Comparison of ENCODE assay signal across 8 cellular contexts in the genomic region with DNA sequence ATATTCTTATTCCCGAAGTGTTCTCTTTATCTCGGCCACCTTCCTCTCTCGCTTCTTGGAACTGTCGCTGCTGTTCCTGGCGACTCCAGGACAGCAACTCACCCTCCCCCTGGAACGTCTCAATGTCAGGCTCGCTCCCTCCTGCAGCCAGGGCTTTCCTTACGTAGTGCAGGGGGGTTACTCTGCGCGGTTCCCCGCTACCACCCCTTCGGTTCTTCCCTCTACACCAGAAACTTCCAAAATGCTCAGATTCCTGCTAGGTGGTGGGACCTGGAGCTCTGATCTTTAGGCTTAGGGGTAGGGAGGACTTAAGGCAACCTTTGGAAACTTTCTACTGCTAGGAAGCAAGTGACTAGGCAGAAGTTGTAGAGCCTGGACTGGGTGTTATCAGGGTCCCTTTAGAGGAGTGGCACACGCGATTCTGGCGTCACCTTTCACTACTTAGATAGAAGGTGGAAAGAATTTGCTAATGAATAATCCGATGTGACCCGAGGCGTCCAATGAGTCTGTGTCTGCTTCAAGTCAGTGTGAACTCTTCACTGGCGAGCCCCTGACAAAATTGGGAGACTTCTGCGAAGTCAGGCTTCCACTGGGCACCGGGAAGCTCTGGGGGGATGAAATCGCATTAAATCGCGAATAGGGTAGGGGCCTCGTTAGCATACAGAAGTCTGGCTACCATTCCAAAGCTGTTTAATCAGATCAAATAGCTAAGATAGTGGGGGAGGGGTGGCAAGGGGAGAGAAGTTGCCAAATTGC. TPM values are rescaled to one million over a fixed set of nuclear protein-coding genes. Genes with fewer than 3 reads are reported as not detected.
DNase-seq lines count a peak whose midpoint lies in the region; ATAC-seq and TF ChIP-seq lines count a peak whose summit lies in the region.

No MANE protein-coding gene starts in this region.

- H3K4me1 Mint-ChIP-seq in activated T-cell treated with anti-CD3 and anti-CD28 coated beads, Interleukin-2, amount 50 U/mL, for 4 hours (ENCODE audit: low read depth), result peaks cover 23% of the 10 kb centered on the region

- peaks cover 2% of the 10 kb centered on the region for H3K36me3 Mint-ChIP-seq in activated T-cell treated with anti-CD3 and anti-CD28 coated beads, Interleukin-2, amount 50 U/mL, for 4 hours (ENCODE audit: insufficient read depth)

- H3K27ac ChIP-seq in left ventricle myocardium inferior (replicated peaks), result peak overlapping the region; percentile 90

- no peak for TF ChIP-seq CTCF in AG09309 (IDR thresholded peaks at IDR 0.05; ENCODE audit: control insufficient read depth, insufficient read depth, low read depth, low read length, missing control alignments)
- TF ChIP-seq CTCF in left ventricle myocardium inferior (IDR thresholded peaks at IDR 0.05; ENCODE audit: borderline replicate concordance), result no peak

- H3K4me3 ChIP-seq in AG09309 (ENCODE audit: control insufficient read depth, low read depth, low read length) (peak overlapping the region; percentile 98), left ventricle myocardium inferior (peak overlapping the region; percentile 78)

- DNase-seq in AG09309 (ENCODE audit: low read depth), result no peak
- DNase-seq in HPDE6-E6E7 (ENCODE audit: extremely low spot score), result peak; percentile 8
- no peak for DNase-seq in activated T-cell treated with anti-CD3 and anti-CD28 coated beads, Interleukin-2, amount 50 U/mL, for 4 hours
- DNase-seq in left ventricle myocardium inferior, result peak; percentile 24
- peak; percentile 53 for DNase-seq in renal cortical epithelial cell (ENCODE audit: low read depth)
- DNase-seq in SHP77 treated with DMSO at 0.1 percent for 48 hours (lab: John Stamatoyannopoulos, UW), result no peak
- DNase-seq in NCI-H446 (lab: John Stamatoyannopoulos, UW), result no peak
- no peak for DNase-seq in inferior parietal cortex (ENCODE audit: extremely low spot score)

- no peak for ATAC-seq in activated T-cell treated with anti-CD3 and anti-CD28 coated beads, Interleukin-2, amount 50 U/mL, for 4 hours

- H3K9me3 Mint-ChIP-seq in activated T-cell treated with anti-CD3 and anti-CD28 coated beads, Interleukin-2, amount 50 U/mL, for 4 hours, result no peaks in the 10 kb centered on the region

- no peaks in the 10 kb centered on the region for H3K9me3 ChIP-seq in left ventricle myocardium inferior (replicated peaks)

- peaks cover 47% of the 10 kb centered on the region for H3K4me1 ChIP-seq in left ventricle myocardium inferior

- peaks cover 48% of the 10 kb centered on the region for H3K27me3 Mint-ChIP-seq in activated T-cell treated with anti-CD3 and anti-CD28 coated beads, Interleukin-2, amount 50 U/mL, for 4 hours (ENCODE audit: low read depth)

- H3K27me3 ChIP-seq in left ventricle myocardium inferior (ENCODE audit: low read depth), result peaks cover 15% of the 10 kb centered on the region

- peak overlapping the region; percentile 94 for H3K4me3 Mint-ChIP-seq in activated T-cell treated with anti-CD3 and anti-CD28 coated beads, Interleukin-2, amount 50 U/mL, for 4 hours

- H3K36me3 ChIP-seq in left ventricle myocardium inferior, result no peaks in the 10 kb centered on the region

- intact Hi-C loops in left ventricle myocardium inferior (cut with micrococcal nuclease), result loop anchor here (10.0 kb wide), 1 partner anchor 80 kb away; no protein-coding TSS in a partner anchor

RNA-seq across cellular contexts. Expression of gene DPF3, which starts 0.9 kb away (rescaled TPM):
- under 1 TPM; 0.48 to 0.95 (median 0.71) TPM for total RNA-seq in activated T-cell treated with anti-CD3 and anti-CD28 coated beads, Interleukin-2, amount 50 U/mL, for 4 hours
- total RNA-seq in left ventricle myocardium inferior (37.7 TPM), renal cortical epithelial cell (3.0 TPM in 2 replicates)

RNA-seq across cellular contexts. Expression of gene DCAF4, which starts 31.5 kb away (rescaled TPM):
- total RNA-seq in activated T-cell treated with anti-CD3 and anti-CD28 coated beads, Interleukin-2, amount 50 U/mL, for 4 hours, result 10 to 100 TPM; 29.7 to 39.2 (median 34.0) TPM
- total RNA-seq in left ventricle myocardium inferior (6.9 TPM), renal cortical epithelial cell (42.7 and 45.6 TPM in 2 replicates)

Comparison
In these comparisons a context has a peak if more than half of its experiments do, and no peak if none do; other contexts are left out.
1. DNase-seq: peak in HPDE6-E6E7 (single experiment), left ventricle myocardium inferior (single experiment) and renal cortical epithelial cell (single experiment); none in AG09309 (single experiment), activated T-cell treated with anti-CD3 and anti-CD28 coated beads, Interleukin-2, amount 50 U/mL, for 4 hours (single experiment), SHP77 treated with DMSO at 0.1 percent for 48 hours (single experiment), NCI-H446 (0 of 2) and inferior parietal cortex (single experiment).